37 cellular contexts compared by ENCODE assay signal in genomic region chr6:75444899-75445298, GRCh38. TPM values are rescaled to one million over a fixed set of nuclear protein-coding genes. Genes with fewer than 3 reads are reported as not detected.
"Had no signal": no experiment of that assay in that cellular context is flagged by ENCODE, and none has a peak within 500 bp of the region (broad histone marks: within the 10 kb centered on the region; RNA-seq: fewer than 3 reads in every experiment).

No MANE protein-coding gene starts in this region.

- FAIRE-seq: bronchial epithelial cell, endometrium, endothelial cell of umbilical vein, frontal cortex had no signal

- H3K27me3 ChIP-seq: adrenal gland, brain microvascular endothelial cell, colonic mucosa had no signal

- H3K9me3 ChIP-seq: adrenal gland, colonic mucosa had no signal

- DNase-seq: activated B cell treated with CpG ODN at 0.5 μM for 24 hours; activated CD4-positive, alpha-beta memory T cell treated with anti-CD3 and anti-CD28 coated beads for 36 hours; activated CD4-positive, alpha-beta T cell treated with anti-CD3 and anti-CD28 coated beads for 36 hours; activated CD4-positive, alpha-beta T cell treated with anti-CD3 and anti-CD28 coated beads, Interleukin-2, amount 10 ng/mL, durations not matched to agents 24 days and 14 days; activated CD8-positive, alpha-beta memory T cell treated with anti-CD3 and anti-CD28 coated beads, Interleukin-2, amount 10 ng/mL, durations not matched to agents 7 days and 5 days; activated CD8-positive, alpha-beta memory T cell treated with anti-CD3 and anti-CD28 coated beads, Interleukin-2, amount 50 U/mL, for 4 hours; activated CD8-positive, alpha-beta T cell treated with anti-CD3 and anti-CD28 coated beads, Interleukin-2, amount 10 ng/mL, durations not matched to agents 7 days and 5 days; activated effector memory CD4-positive, alpha-beta T cell treated with anti-CD3 and anti-CD28 coated beads, Interleukin-2, amount 50 U/mL, for 16 hours; activated naive CD4-positive, alpha-beta T cell treated with anti-CD3 and anti-CD28 coated beads for 36 hours; activated naive CD8-positive, alpha-beta T cell treated with anti-CD3 and anti-CD28 coated beads for 36 hours; activated naive CD8-positive, alpha-beta T cell treated with anti-CD3 and anti-CD28 coated beads, Interleukin-2, amount 50 U/mL, for 24 hours; activated T-cell treated with anti-CD3 and anti-CD28 coated beads, Interleukin-2, amount 50 U/mL, for 1 hour; activated T-cell treated with anti-CD3 and anti-CD28 coated beads, Interleukin-2, amount 50 U/mL, for 48 hours; adrenal gland; amygdala; aorta; brain microvascular endothelial cell; caudate nucleus; colonic mucosa; effector CD8-positive, alpha-beta T cell; foreskin fibroblast; glutamatergic neuron; T-helper 1 cell; T-helper 17 cell; T1000; WERI-Rb-1 had no signal

- H3K36me3 ChIP-seq: adrenal gland, brain microvascular endothelial cell, colonic mucosa, WERI-Rb-1 had no signal

- ATAC-seq: activated CD4-positive, alpha-beta T cell treated with anti-CD3 and anti-CD28 coated beads for 36 hours; activated CD4-positive, CD25-positive, alpha-beta regulatory T cell treated with anti-CD3 and anti-CD28 coated beads, Interleukin-2, amount 50 U/mL, for 24 hours; activated CD8-positive, alpha-beta memory T cell treated with anti-CD3 and anti-CD28 coated beads, Interleukin-2, amount 10 ng/mL, durations not matched to agents 7 days and 5 days; activated CD8-positive, alpha-beta T cell treated with anti-CD3 and anti-CD28 coated beads, Interleukin-2, amount 10 ng/mL, durations not matched to agents 7 days and 5 days; activated naive CD8-positive, alpha-beta T cell treated with anti-CD3 and anti-CD28 coated beads, Interleukin-2, amount 50 U/mL, for 24 hours; T-helper 17 cell had no signal

- H3K36me3 Mint-ChIP-seq: activated CD4-positive, alpha-beta memory T cell treated with anti-CD3 and anti-CD28 coated beads for 36 hours; activated CD8-positive, alpha-beta memory T cell treated with anti-CD3 and anti-CD28 coated beads, Interleukin-2, amount 10 ng/mL, durations not matched to agents 7 days and 5 days; activated naive CD4-positive, alpha-beta T cell treated with anti-CD3 and anti-CD28 coated beads, Interleukin-2, amount 50 U/mL, for 24 hours; activated naive CD8-positive, alpha-beta T cell treated with anti-CD3 and anti-CD28 coated beads for 36 hours had no signal

- H3K4me3 ChIP-seq: adrenal gland, colonic mucosa had no signal

- H3K4me1 ChIP-seq: adrenal gland, colonic mucosa had no signal

- H3K4me1 Mint-ChIP-seq: activated B cell treated with CpG ODN at 0.5 μM for 24 hours; activated CD4-positive, alpha-beta T cell treated with anti-CD3 and anti-CD28 coated beads for 36 hours; activated CD4-positive, alpha-beta T cell treated with anti-CD3 and anti-CD28 coated beads, Interleukin-2, amount 10 ng/mL, durations not matched to agents 24 days and 14 days; activated naive CD4-positive, alpha-beta T cell treated with anti-CD3 and anti-CD28 coated beads, Interleukin-2, amount 50 U/mL, for 24 hours; activated naive CD8-positive, alpha-beta T cell treated with anti-CD3 and anti-CD28 coated beads for 36 hours; activated naive CD8-positive, alpha-beta T cell treated with anti-CD3 and anti-CD28 coated beads, Interleukin-2, amount 50 U/mL, for 24 hours; T-helper 17 cell had no signal

- H3K4me3 Mint-ChIP-seq: activated B cell treated with CpG ODN at 0.5 μM for 24 hours; activated CD4-positive, alpha-beta memory T cell treated with anti-CD3 and anti-CD28 coated beads for 36 hours; activated CD4-positive, alpha-beta T cell treated with anti-CD3 and anti-CD28 coated beads for 36 hours; activated CD4-positive, alpha-beta T cell treated with anti-CD3 and anti-CD28 coated beads, Interleukin-2, amount 10 ng/mL, durations not matched to agents 24 days and 14 days; activated CD8-positive, alpha-beta memory T cell treated with anti-CD3 and anti-CD28 coated beads, Interleukin-2, amount 10 ng/mL, durations not matched to agents 7 days and 5 days; activated CD8-positive, alpha-beta T cell treated with anti-CD3 and anti-CD28 coated beads, Interleukin-2, amount 10 ng/mL, durations not matched to agents 7 days and 5 days; activated naive CD4-positive, alpha-beta T cell treated with anti-CD3 and anti-CD28 coated beads for 36 hours; activated naive CD4-positive, alpha-beta T cell treated with anti-CD3 and anti-CD28 coated beads, Interleukin-2, amount 50 U/mL, for 24 hours; activated naive CD8-positive, alpha-beta T cell treated with anti-CD3 and anti-CD28 coated beads for 36 hours; activated naive CD8-positive, alpha-beta T cell treated with anti-CD3 and anti-CD28 coated beads, Interleukin-2, amount 50 U/mL, for 24 hours; activated T-helper 1 cell treated with anti-CD3 and anti-CD28 coated beads, Interleukin-12 subunit alpha, Interleukin-12 subunit beta, Interleukin-2, Interleukin-4 antibody, amounts not matched to agents 30 ng/mL and 10 ng/mL and 1 ng/mL, durations not matched to agents 14 hours and 24 hours and 36 hours; T-helper 17 cell; T-helper 2 cell treated with Interferon-gamma antibody and Interleukin-4, amounts not matched to agents 5 μg/mL and 100 μg/mL, for 36 hours had no signal

- H3K27ac ChIP-seq: adrenal gland, brain microvascular endothelial cell, colonic mucosa, epithelial cell of prostate, WERI-Rb-1 had no signal

- H3K27ac Mint-ChIP-seq: activated B cell treated with CpG ODN at 0.5 μM for 24 hours; activated CD4-positive, alpha-beta memory T cell treated with anti-CD3 and anti-CD28 coated beads for 36 hours; activated CD4-positive, alpha-beta T cell treated with anti-CD3 and anti-CD28 coated beads for 36 hours; activated CD4-positive, alpha-beta T cell treated with anti-CD3 and anti-CD28 coated beads, Interleukin-2, amount 10 ng/mL, durations not matched to agents 24 days and 14 days; activated CD8-positive, alpha-beta memory T cell treated with anti-CD3 and anti-CD28 coated beads, Interleukin-2, amount 10 ng/mL, durations not matched to agents 7 days and 5 days; activated CD8-positive, alpha-beta T cell treated with anti-CD3 and anti-CD28 coated beads, Interleukin-2, amount 10 ng/mL, durations not matched to agents 7 days and 5 days; activated naive CD4-positive, alpha-beta T cell treated with anti-CD3 and anti-CD28 coated beads for 36 hours; activated naive CD4-positive, alpha-beta T cell treated with anti-CD3 and anti-CD28 coated beads, Interleukin-2, amount 50 U/mL, for 24 hours; activated naive CD8-positive, alpha-beta T cell treated with anti-CD3 and anti-CD28 coated beads for 36 hours; activated naive CD8-positive, alpha-beta T cell treated with anti-CD3 and anti-CD28 coated beads, Interleukin-2, amount 50 U/mL, for 24 hours; activated T-helper 1 cell treated with anti-CD3 and anti-CD28 coated beads, Interleukin-12 subunit alpha, Interleukin-12 subunit beta, Interleukin-2, Interleukin-4 antibody, amounts not matched to agents 30 ng/mL and 10 ng/mL and 1 ng/mL, durations not matched to agents 14 hours and 24 hours and 36 hours; activated T-helper 2 cell treated with anti-CD3 and anti-CD28 coated beads, Interferon-gamma antibody, Interleukin-2, Interleukin-4, amounts not matched to agents 10 μg/mL and 5 μg/mL and 100 μg/mL, durations not matched to agents 14 hours and 24 hours and 36 hours; T-helper 17 cell; T-helper 2 cell treated with Interferon-gamma antibody and Interleukin-4, amounts not matched to agents 5 μg/mL and 100 μg/mL, for 36 hours had no signal

- H3K9me3 Mint-ChIP-seq: activated B cell treated with CpG ODN at 0.5 μM for 24 hours; activated CD4-positive, alpha-beta memory T cell treated with anti-CD3 and anti-CD28 coated beads for 36 hours; activated CD4-positive, alpha-beta T cell treated with anti-CD3 and anti-CD28 coated beads, Interleukin-2, amount 10 ng/mL, durations not matched to agents 24 days and 14 days; activated naive CD4-positive, alpha-beta T cell treated with anti-CD3 and anti-CD28 coated beads for 36 hours; activated naive CD4-positive, alpha-beta T cell treated with anti-CD3 and anti-CD28 coated beads, Interleukin-2, amount 50 U/mL, for 24 hours; activated naive CD8-positive, alpha-beta T cell treated with anti-CD3 and anti-CD28 coated beads for 36 hours; activated naive CD8-positive, alpha-beta T cell treated with anti-CD3 and anti-CD28 coated beads, Interleukin-2, amount 50 U/mL, for 24 hours; activated T-helper 1 cell treated with anti-CD3 and anti-CD28 coated beads, Interleukin-12 subunit alpha, Interleukin-12 subunit beta, Interleukin-2, Interleukin-4 antibody, amounts not matched to agents 30 ng/mL and 10 ng/mL and 1 ng/mL, durations not matched to agents 14 hours and 24 hours and 36 hours; activated T-helper 2 cell treated with anti-CD3 and anti-CD28 coated beads, Interferon-gamma antibody, Interleukin-2, Interleukin-4, amounts not matched to agents 10 μg/mL and 5 μg/mL and 100 μg/mL, durations not matched to agents 14 hours and 24 hours and 36 hours; T-helper 2 cell treated with Interferon-gamma antibody and Interleukin-4, amounts not matched to agents 5 μg/mL and 100 μg/mL, for 36 hours had no signal

RNA-seq across cellular contexts. Expression of gene FILIP1, which starts 48.7 kb away (rescaled TPM):
- total RNA-seq: activated B cell treated with CpG ODN at 0.5 μM for 24 hours; activated CD4-positive, alpha-beta memory T cell treated with anti-CD3 and anti-CD28 coated beads for 36 hours; activated CD4-positive, alpha-beta T cell treated with anti-CD3 and anti-CD28 coated beads for 36 hours; activated CD4-positive, alpha-beta T cell treated with anti-CD3 and anti-CD28 coated beads, Interleukin-2, amount 10 ng/mL, durations not matched to agents 24 days and 14 days; activated CD8-positive, alpha-beta memory T cell treated with anti-CD3 and anti-CD28 coated beads for 36 hours; activated CD8-positive, alpha-beta memory T cell treated with anti-CD3 and anti-CD28 coated beads, Interleukin-2, amount 10 ng/mL, durations not matched to agents 7 days and 5 days; activated CD8-positive, alpha-beta T cell treated with anti-CD3 and anti-CD28 coated beads, Interleukin-2, amount 10 ng/mL, durations not matched to agents 7 days and 5 days; activated naive CD4-positive, alpha-beta T cell treated with anti-CD3 and anti-CD28 coated beads for 36 hours; activated naive CD8-positive, alpha-beta T cell treated with anti-CD3 and anti-CD28 coated beads for 36 hours; activated T-helper 1 cell treated with anti-CD3 and anti-CD28 coated beads, Interleukin-12 subunit alpha, Interleukin-12 subunit beta, Interleukin-2, Interleukin-4 antibody, amounts not matched to agents 30 ng/mL and 10 ng/mL and 1 ng/mL, durations not matched to agents 14 hours and 24 hours and 36 hours; activated T-helper 2 cell treated with anti-CD3 and anti-CD28 coated beads, Interferon-gamma antibody, Interleukin-2, Interleukin-4, amounts not matched to agents 10 μg/mL and 5 μg/mL and 100 μg/mL, durations not matched to agents 14 hours and 24 hours and 36 hours had no signal
